In genomic region chr1:228315945-228316588, GRCh38 we compare ENCODE assay signal across 16 cellular contexts.
DNase-seq lines count a peak whose midpoint lies in the region; ATAC-seq and TF ChIP-seq lines count a peak whose summit lies in the region.
"Had no signal": no experiment of that assay in that cellular context is flagged by ENCODE, and none has a peak within 500 bp of the region (broad histone marks: within the 10 kb centered on the region; RNA-seq: fewer than 3 reads in every experiment).

No MANE protein-coding gene starts in this region.

- H3K36me3 ChIP-seq in left ventricle myocardium inferior (peaks cover 78% of the 10 kb centered on the region), esophagus squamous epithelium (peaks cover 0 to 67% (median 0%) of the 10 kb centered on the region in 3 donors)

- no peaks in the 10 kb centered on the region for H3K27me3 ChIP-seq in left ventricle myocardium inferior (ENCODE audit: low read depth)
- H3K27me3 ChIP-seq in esophagus squamous epithelium = peaks cover 0 to 6% (median 0%) of the 10 kb centered on the region in 4 donors
- H3K27me3 ChIP-seq: breast epithelium had no signal

- no peak for TF ChIP-seq CTCF in left ventricle myocardium inferior (IDR thresholded peaks at IDR 0.05; ENCODE audit: borderline replicate concordance)
- no peak for TF ChIP-seq CTCF in osteocyte (IDR thresholded peaks at IDR 0.05)
- no peak for TF ChIP-seq CTCF in esophagus squamous epithelium (IDR thresholded peaks at IDR 0.05)

- H3K9me3 ChIP-seq in left ventricle myocardium inferior (replicated peaks) = peaks cover 7% of the 10 kb centered on the region
- H3K9me3 ChIP-seq in esophagus squamous epithelium = peaks cover 0 to 14% (median 9%) of the 10 kb centered on the region in 3 donors

- TF ChIP-seq POLR2A in esophagus squamous epithelium (IDR thresholded peaks at IDR 0.05) = no peak

- H3K4me1 Mint-ChIP-seq in osteocyte (ENCODE audit: unreplicated experiment) = no peaks in the 10 kb centered on the region

- no peak overlapping the region for H3K27ac Mint-ChIP-seq in osteocyte (ENCODE audit: unreplicated experiment)
- H3K27ac Mint-ChIP-seq: activated naive CD4-positive, alpha-beta T cell treated with anti-CD3 and anti-CD28 coated beads, Interleukin-2, amount 50 U/mL, for 72 hours; T-helper 2 cell treated with Interferon-gamma antibody and Interleukin-4, amounts not matched to agents 5 μg/mL and 100 μg/mL, for 36 hours had no signal

- H3K4me1 ChIP-seq in left ventricle myocardium inferior (peaks cover 22% of the 10 kb centered on the region), esophagus squamous epithelium (no peaks in the 10 kb centered on the region)
- H3K4me1 ChIP-seq: breast epithelium had no signal

- H3K4me3 ChIP-seq in left ventricle myocardium inferior (no peak overlapping the region), esophagus squamous epithelium (no peak overlapping the region)
- H3K4me3 ChIP-seq: breast epithelium, GM12878 had no signal

- 86% methylated on average over 2 of the region's 40 CpGs; no CpG with 5 or more reads in 1 of the 2 donors for WGBS in esophagus squamous epithelium, 2 donors

- ATAC-seq in Right ventricle myocardium superior (ENCODE audit: poor library complexity) = no peak
- ATAC-seq in Right ventricle myocardium inferior = no peak
- ATAC-seq in HG03565 (IDR thresholded peaks at IDR 0.05; ENCODE audit: unreplicated experiment) = no peak
- ATAC-seq: activated naive CD4-positive, alpha-beta T cell treated with anti-CD3 and anti-CD28 coated beads, Interleukin-2, amount 50 U/mL, for 72 hours; GM12878 had no signal

- no peak overlapping the region for H3K4me3 Mint-ChIP-seq in osteocyte (ENCODE audit: unreplicated experiment)
- H3K4me3 Mint-ChIP-seq: T-helper 2 cell treated with Interferon-gamma antibody and Interleukin-4, amounts not matched to agents 5 μg/mL and 100 μg/mL, for 36 hours had no signal

- H3K36me3 Mint-ChIP-seq in osteocyte (ENCODE audit: unreplicated experiment) = no peaks in the 10 kb centered on the region

- DNase-seq in Right ventricle myocardium superior (peak; percentile 32), Right ventricle myocardium inferior (ENCODE audit: missing footprints) (no peak), left ventricle myocardium inferior (no peak), osteocyte (ENCODE audit: extremely low spot score, unreplicated experiment) (peak; percentile 85), ureter (ENCODE audit: low spot score) (peak; percentile 37), esophagus squamous epithelium (lab: John Stamatoyannopoulos, UW) (no peak), NCI-H526 (lab: John Stamatoyannopoulos, UW) (no peak)
- DNase-seq: EL; KG1; NCI-H226; stimulated activated CD4-positive, alpha-beta T cell treated with anti-CD3 and anti-CD28 coated beads, Interleukin-15, amount 100 ng/mL, for 24 hours had no signal

- H3K9me3 Mint-ChIP-seq in osteocyte (ENCODE audit: unreplicated experiment) = peaks cover 4% of the 10 kb centered on the region

- peak overlapping the region; percentile 62 for H3K27ac ChIP-seq in left ventricle myocardium inferior (replicated peaks)
- H3K27ac ChIP-seq in esophagus squamous epithelium = no peak overlapping the region
- H3K27ac ChIP-seq: breast epithelium had no signal

- no peaks in the 10 kb centered on the region for H3K27me3 Mint-ChIP-seq in osteocyte (ENCODE audit: unreplicated experiment)

- intact Hi-C loops in Right ventricle myocardium superior (cut with DNase I) (no loop called here), Right ventricle myocardium inferior (cut with DNase I) (no loop called here), left ventricle myocardium inferior (cut with micrococcal nuclease) (no loop called here), esophagus squamous epithelium (cut with DNase I) (no loop called here)

Comparison
In these comparisons a context has a peak if more than half of its experiments do, and no peak if none do; other contexts are left out.
1. DNase-seq: peak in Right ventricle myocardium superior (single experiment), osteocyte (single experiment) and ureter (single experiment); none in Right ventricle myocardium inferior (single experiment), left ventricle myocardium inferior (single experiment), esophagus squamous epithelium (single experiment) and NCI-H526 (0 of 2).